In genomic region chr16:75555213-75555706, GRCh38 we compare ENCODE assay signal across 8 cellular contexts. TPM values are rescaled to one million over a fixed set of nuclear protein-coding genes. Genes with fewer than 3 reads are reported as not detected.
DNase-seq lines count a peak whose midpoint lies in the region; ATAC-seq, FAIRE-seq and TF ChIP-seq lines count a peak whose summit lies in the region.

No MANE protein-coding gene starts in this region.

- no peak for TF ChIP-seq CTCF in coronary artery (IDR thresholded peaks at IDR 0.05)
- no peak for TF ChIP-seq CTCF in kidney epithelial cell (IDR thresholded peaks at IDR 0.05; ENCODE audit: insufficient read depth, low read length, poor library complexity, severe bottlenecking)

- ATAC-seq in GM21619 (IDR thresholded peaks at IDR 0.05; ENCODE audit: unreplicated experiment): peak; percentile 36
- no peak for ATAC-seq in GM18870 (IDR thresholded peaks at IDR 0.05; ENCODE audit: unreplicated experiment)

- H3K27me3 ChIP-seq in kidney epithelial cell (ENCODE audit: control insufficient read depth, insufficient read depth, low read length): no peaks in the 10 kb centered on the region
- H3K27me3 ChIP-seq in small intestine (ENCODE audit: control insufficient read depth in 2 of 2, insufficient read depth in 2 of 2, low read length in 2 of 2): no peaks in the 10 kb centered on the region

- H3K27ac ChIP-seq in coronary artery (peak overlapping the region; percentile 64 to 84), small intestine (ENCODE audit: low read depth in 1 of 2, low read length in 1 of 2) (peak overlapping the region in 1 of 2 donors; percentile 61)

- WGBS in small intestine, 3 donors: 1 to 5% (median 2%) methylated on average over 26 of the region's 26 CpGs

- H3K36me3 ChIP-seq in kidney epithelial cell (ENCODE audit: control insufficient read depth, insufficient read depth, low read length): no peaks in the 10 kb centered on the region
- no peaks in the 10 kb centered on the region for H3K36me3 ChIP-seq in small intestine (ENCODE audit: control insufficient read depth in 2 of 2, insufficient read depth in 2 of 2, low read length in 2 of 2)

- DNase-seq in EH (ENCODE audit: low read depth) (peak; percentile 94), Kasumi-1 (lab: John Stamatoyannopoulos, UW) (peak; percentile 48 to 59), SHP77 (lab: John Stamatoyannopoulos, UW) (peak; percentile 90 to 96), coronary artery (ENCODE audit: low spot score) (peak; percentile 85), kidney epithelial cell (ENCODE audit: low read depth) (peak; percentile 63), small intestine (peak; percentile 71)

- H3K4me3 ChIP-seq in coronary artery: peak overlapping the region; percentile 85
- H3K4me3 ChIP-seq in kidney epithelial cell (ENCODE audit: low read depth, low read length): peak overlapping the region; percentile 80
- H3K4me3 ChIP-seq in small intestine (ENCODE audit: low read depth in 1 of 2, low read length in 2 of 2): peak overlapping the region; percentile 45 to 64

- no peak for FAIRE-seq in small intestine (lab: Jason Lieb, UNC)

- H3K9me3 ChIP-seq in small intestine (ENCODE audit: control insufficient read depth, low read depth): no peaks in the 10 kb centered on the region

- no peaks in the 10 kb centered on the region for H3K4me1 ChIP-seq in small intestine (ENCODE audit: control insufficient read depth in 2 of 2, insufficient read depth in 1 of 2, low read depth in 1 of 2, low read length in 1 of 2)

RNA-seq across cellular contexts. Expression of gene TMEM231, which starts 0.8 kb away (rescaled TPM):
- 14.9 and 16.0 TPM in 2 replicates for total RNA-seq in kidney epithelial cell
- 1 to 10 TPM; 1.4 to 5.4 (median 2.2) TPM for polyA plus RNA-seq in small intestine

RNA-seq across cellular contexts. Expression of gene GABARAPL2, which starts 10.9 kb away (rescaled TPM):
- 67.9 and 75.6 TPM in 2 replicates for total RNA-seq in kidney epithelial cell
- 100 to 1,000 TPM; 130 to 182 (median 150) TPM for polyA plus RNA-seq in small intestine

RNA-seq across cellular contexts. Expression of gene CHST5, which starts 19.4 kb away (rescaled TPM):
- 0.07 TPM in 1 of 2 replicates, not detected in the other for total RNA-seq in kidney epithelial cell
- polyA plus RNA-seq in small intestine: 10 to 100 TPM; 25.7 to 37.7 (median 29.3) TPM
